In the genomic region with DNA sequence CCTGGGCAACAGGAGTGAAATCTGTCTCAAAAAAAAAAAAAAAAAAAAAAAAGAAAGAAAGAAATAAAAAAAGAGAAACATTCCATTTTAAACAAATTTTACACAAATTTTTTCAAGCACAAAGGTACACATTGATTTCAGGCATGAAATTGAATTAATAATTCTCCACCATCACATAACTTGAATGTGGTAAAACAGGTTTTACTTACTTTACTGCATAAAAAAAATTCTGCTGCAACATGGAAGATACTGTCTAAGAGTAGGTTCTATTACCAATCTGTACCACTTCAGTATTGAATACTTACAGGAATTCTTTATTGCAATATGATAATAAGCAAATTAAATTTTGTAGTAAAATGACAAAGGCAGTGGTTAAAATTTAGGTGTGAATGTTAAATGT, we compare ENCODE assay signal across 24 cellular contexts.
"Had no signal": no experiment of that assay in that cellular context is flagged by ENCODE, and none has a peak within 500 bp of the region (broad histone marks: within the 10 kb centered on the region; RNA-seq: fewer than 3 reads in every experiment).

No MANE protein-coding gene starts in this region.

- H3K4me3 ChIP-seq: breast epithelium, gastroesophageal sphincter, hepatocyte, mucosa of descending colon, spleen, tibial nerve had no signal

- H3K27ac ChIP-seq: breast epithelium, hepatocyte, spleen, tibial nerve had no signal

- H3K4me3 Mint-ChIP-seq: activated T-helper 1 cell treated with anti-CD3 and anti-CD28 coated beads, Interleukin-12 subunit alpha, Interleukin-12 subunit beta, Interleukin-2, Interleukin-4 antibody, amounts not matched to agents 30 ng/mL and 10 ng/mL and 1 ng/mL, durations not matched to agents 14 hours and 24 hours and 36 hours; central memory CD8-positive, alpha-beta T cell; natural killer cell treated with Interleukin-12 subunit alpha and Interleukin-12 subunit beta and Interleukin-15 and Interleukin-18, amount 100 ng/mL, for 72 hours; T-helper 2 cell treated with Interferon-gamma antibody and Interleukin-4, amounts not matched to agents 5 μg/mL and 100 μg/mL, for 36 hours had no signal

- H3K36me3 Mint-ChIP-seq: natural killer cell treated with Interleukin-12 subunit alpha and Interleukin-12 subunit beta and Interleukin-15 and Interleukin-18, amount 100 ng/mL, for 72 hours had no signal

- H2AFZ ChIP-seq: hepatocyte had no signal

- H3K27me3 ChIP-seq: breast epithelium, gastroesophageal sphincter, hepatocyte, spleen, tibial nerve had no signal

- H3K4me1 Mint-ChIP-seq: central memory CD8-positive, alpha-beta T cell had no signal

- H3K27me3 Mint-ChIP-seq: natural killer cell treated with Interleukin-12 subunit alpha and Interleukin-12 subunit beta and Interleukin-15 and Interleukin-18, amount 100 ng/mL, for 72 hours had no signal

- H3K36me3 ChIP-seq: breast epithelium, gastroesophageal sphincter, spleen, tibial nerve had no signal

- DNase-seq: activated CD4-positive, alpha-beta T cell treated with anti-CD3 and anti-CD28 coated beads for 4 hours; activated CD4-positive, alpha-beta T cell treated with anti-CD3 and anti-CD28 coated beads, Interleukin-2, amount 50 U/mL, for 4 hours; activated gamma-delta T cell; activated naive CD4-positive, alpha-beta T cell treated with anti-CD3 and anti-CD28 coated beads, Interleukin-2, amount 50 U/mL, for 16 hours; activated T-cell treated with anti-CD3 and anti-CD28 coated beads for 4 hours; amniotic stem cell; dermis blood vessel endothelial cell; effector CD4-positive, alpha-beta T cell; islet precursor cell; left ventricle myocardium superior; mucosa of descending colon; posterior cingulate gyrus; right cardiac atrium; spleen; stimulated activated naive CD4-positive, alpha-beta T cell; T-helper 1 cell had no signal

- H3K4me1 ChIP-seq: breast epithelium, spleen, tibial nerve had no signal

- ATAC-seq: left ventricle myocardium superior, mucosa of descending colon, right cardiac atrium had no signal

- H3K4me2 ChIP-seq: hepatocyte had no signal

- H3K9me3 Mint-ChIP-seq: activated T-helper 1 cell treated with anti-CD3 and anti-CD28 coated beads, Interleukin-12 subunit alpha, Interleukin-12 subunit beta, Interleukin-2, Interleukin-4 antibody, amounts not matched to agents 30 ng/mL and 10 ng/mL and 1 ng/mL, durations not matched to agents 14 hours and 24 hours and 36 hours; T-helper 2 cell treated with Interferon-gamma antibody and Interleukin-4, amounts not matched to agents 5 μg/mL and 100 μg/mL, for 36 hours had no signal

- H3K9me3 ChIP-seq: mucosa of descending colon had no signal

- H3K27ac Mint-ChIP-seq: activated T-helper 1 cell treated with anti-CD3 and anti-CD28 coated beads, Interleukin-12 subunit alpha, Interleukin-12 subunit beta, Interleukin-2, Interleukin-4 antibody, amounts not matched to agents 30 ng/mL and 10 ng/mL and 1 ng/mL, durations not matched to agents 14 hours and 24 hours and 36 hours; natural killer cell treated with Interleukin-12 subunit alpha and Interleukin-12 subunit beta and Interleukin-15 and Interleukin-18, amount 100 ng/mL, for 72 hours; T-helper 2 cell treated with Interferon-gamma antibody and Interleukin-4, amounts not matched to agents 5 μg/mL and 100 μg/mL, for 36 hours had no signal

- H3K79me2 ChIP-seq: hepatocyte had no signal
